ENCODE assay signal across 12 cellular contexts in the genomic region with DNA sequence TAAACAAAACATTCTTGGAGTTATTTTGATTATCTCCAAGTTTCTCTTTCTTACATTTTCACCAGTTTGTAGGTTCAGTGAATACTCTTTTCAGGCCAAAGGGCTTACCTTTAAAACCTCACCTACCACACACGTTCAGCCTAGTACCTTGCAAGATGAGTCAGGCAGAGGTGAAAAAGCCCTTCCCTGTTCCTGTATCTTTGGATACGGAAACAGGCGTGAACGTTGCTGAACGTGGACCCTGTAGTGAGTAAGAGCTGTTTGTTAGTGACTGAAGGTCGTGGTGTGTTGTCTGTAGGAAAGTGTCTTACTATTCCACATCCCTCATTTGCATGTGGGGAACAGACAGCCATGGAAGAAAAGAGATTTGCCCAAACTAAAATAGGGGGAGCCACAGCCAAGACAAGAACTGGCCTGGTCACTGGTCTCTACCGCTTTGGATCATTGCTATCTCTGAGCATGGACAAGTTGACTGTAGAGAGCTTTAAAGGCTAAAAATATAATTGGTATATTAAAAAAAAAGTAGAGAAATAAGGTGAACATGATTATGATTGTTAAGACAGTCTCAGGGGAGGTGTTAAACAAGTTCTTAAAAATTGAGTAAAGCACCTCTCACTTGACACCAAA. TPM values are rescaled to one million over a fixed set of nuclear protein-coding genes. Genes with fewer than 3 reads are reported as not detected.
A peak's percentile ranks its signal among the peaks of the same experiment; 100 is the strongest.
DNase-seq lines count a peak whose midpoint lies in the region; ATAC-seq and TF ChIP-seq lines count a peak whose summit lies in the region.
"Had no signal": no experiment of that assay in that cellular context is flagged by ENCODE, and none has a peak within 500 bp of the region (broad histone marks: within the 10 kb centered on the region; RNA-seq: fewer than 3 reads in every experiment).

No MANE protein-coding gene starts in this region.

- intact Hi-C loops in left ventricle myocardium inferior (cut with micrococcal nuclease) = no loop called here
- intact Hi-C loops in left cardiac atrium (cut with DNase I) = no loop called here
- intact Hi-C loops in colonic mucosa (cut with DNase I) = no loop called here

- H3K4me3 ChIP-seq in left ventricle myocardium inferior (peak overlapping the region; percentile 24), colonic mucosa (no peak overlapping the region), muscle layer of duodenum (ENCODE audit: low read depth in 1 of 2, low read length in 2 of 2) (no peak overlapping the region)
- H3K4me3 ChIP-seq: gastroesophageal sphincter had no signal

- peak overlapping the region in 1 of 2 donors; percentile 9 for H3K9ac ChIP-seq in colonic mucosa (ENCODE audit: low read depth in 2 of 2, low read length in 2 of 2)

- no peak overlapping the region for H3K4me3 Mint-ChIP-seq in T-helper 2 cell treated with Interferon-gamma antibody and Interleukin-4, amounts not matched to agents 5 μg/mL and 100 μg/mL, for 36 hours

- H3K27ac Mint-ChIP-seq in T-helper 2 cell treated with Interferon-gamma antibody and Interleukin-4, amounts not matched to agents 5 μg/mL and 100 μg/mL, for 36 hours = no peak overlapping the region
- H3K27ac Mint-ChIP-seq: activated T-helper 1 cell treated with anti-CD3 and anti-CD28 coated beads, Interleukin-12 subunit alpha, Interleukin-12 subunit beta, Interleukin-2, Interleukin-4 antibody, amounts not matched to agents 30 ng/mL and 10 ng/mL and 1 ng/mL, durations not matched to agents 14 hours and 24 hours and 36 hours had no signal

- H3K4me1 ChIP-seq in left ventricle myocardium inferior (peaks cover 66% of the 10 kb centered on the region), colonic mucosa (peaks cover 9% of the 10 kb centered on the region), muscle layer of duodenum (ENCODE audit: control insufficient read depth in 1 of 2, insufficient read depth in 2 of 2, low read length in 2 of 2) (peaks cover 18 to 19% of the 10 kb centered on the region in 2 donors)

- DNase-seq in left ventricle myocardium inferior (no peak), left cardiac atrium (no peak), colonic mucosa (peak; percentile 67), NCI-H2227 treated with DMSO at 0.1 percent for 48 hours (lab: John Stamatoyannopoulos, UW) (no peak), foreskin melanocyte (no peak), COR-L47 (lab: John Stamatoyannopoulos, UW) (no peak)
- no peak for DNase-seq in T-helper 2 cell treated with Interferon-gamma antibody and Interleukin-4, amounts not matched to agents 5 μg/mL and 100 μg/mL, for 36 hours (ENCODE audit: low spot score)
- DNase-seq: NCI-H187 had no signal

- H3K36me3 Mint-ChIP-seq in T-helper 2 cell treated with Interferon-gamma antibody and Interleukin-4, amounts not matched to agents 5 μg/mL and 100 μg/mL, for 36 hours (ENCODE audit: low read depth) = peaks cover 35% of the 10 kb centered on the region

- peaks cover 37% of the 10 kb centered on the region for H3K4me1 Mint-ChIP-seq in T-helper 2 cell treated with Interferon-gamma antibody and Interleukin-4, amounts not matched to agents 5 μg/mL and 100 μg/mL, for 36 hours (ENCODE audit: low read depth)

- H3K27ac ChIP-seq in left ventricle myocardium inferior (replicated peaks) (peak overlapping the region; percentile 95), colonic mucosa (peak overlapping the region; percentile 80), muscle layer of duodenum (ENCODE audit: low read length) (peak overlapping the region; percentile 64)
- H3K27ac ChIP-seq: VCaP had no signal

- H3K27me3 ChIP-seq in left ventricle myocardium inferior (ENCODE audit: low read depth) (no peaks in the 10 kb centered on the region), colonic mucosa (no peaks in the 10 kb centered on the region), muscle layer of duodenum (ENCODE audit: low read depth, low read length) (no peaks in the 10 kb centered on the region)
- H3K27me3 ChIP-seq: gastroesophageal sphincter had no signal

- H3K36me3 ChIP-seq in left ventricle myocardium inferior = peaks cover 17% of the 10 kb centered on the region
- H3K36me3 ChIP-seq in colonic mucosa = no peaks in the 10 kb centered on the region
- H3K36me3 ChIP-seq in muscle layer of duodenum (ENCODE audit: control insufficient read depth in 1 of 2, insufficient read depth in 2 of 2, low read length in 2 of 2) = peaks cover 10 to 15% of the 10 kb centered on the region in 2 donors

- no peaks in the 10 kb centered on the region for H3K9me3 Mint-ChIP-seq in T-helper 2 cell treated with Interferon-gamma antibody and Interleukin-4, amounts not matched to agents 5 μg/mL and 100 μg/mL, for 36 hours
- H3K9me3 Mint-ChIP-seq: activated T-helper 1 cell treated with anti-CD3 and anti-CD28 coated beads, Interleukin-12 subunit alpha, Interleukin-12 subunit beta, Interleukin-2, Interleukin-4 antibody, amounts not matched to agents 30 ng/mL and 10 ng/mL and 1 ng/mL, durations not matched to agents 14 hours and 24 hours and 36 hours had no signal

- no peak for ATAC-seq in left cardiac atrium
- ATAC-seq: gastroesophageal sphincter had no signal

- TF ChIP-seq CTCF in left ventricle myocardium inferior (IDR thresholded peaks at IDR 0.05; ENCODE audit: borderline replicate concordance) (no peak), colonic mucosa (IDR thresholded peaks at IDR 0.05) (no peak)

- H3K9me3 ChIP-seq in left ventricle myocardium inferior (replicated peaks) (no peaks in the 10 kb centered on the region), colonic mucosa (no peaks in the 10 kb centered on the region), muscle layer of duodenum (ENCODE audit: control insufficient read depth in 1 of 2, low read length in 2 of 2) (no peaks in the 10 kb centered on the region)
- H3K9me3 ChIP-seq: gastroesophageal sphincter had no signal

- H3K27me3 Mint-ChIP-seq in T-helper 2 cell treated with Interferon-gamma antibody and Interleukin-4, amounts not matched to agents 5 μg/mL and 100 μg/mL, for 36 hours (ENCODE audit: low read depth) = no peaks in the 10 kb centered on the region

RNA-seq across cellular contexts. Expression of a gene that starts 3.5 kb away (rescaled TPM):
- total RNA-seq in left ventricle myocardium inferior (13.0 TPM), left cardiac atrium (10 to 100 TPM; 16.6 to 21.0 TPM), colonic mucosa (10 to 100 TPM; 62.1 to 72.3 TPM)
